21 cellular contexts compared by ENCODE assay signal in genomic region chr16:53785044-53785443, GRCh38.
DNase-seq lines count a peak whose midpoint lies in the region; TF ChIP-seq lines count a peak whose summit lies in the region.
"Had no signal": no experiment of that assay in that cellular context is flagged by ENCODE, and none has a peak within 500 bp of the region (broad histone marks: within the 10 kb centered on the region; RNA-seq: fewer than 3 reads in every experiment).

No MANE protein-coding gene starts in this region.

- H3K4me2 ChIP-seq in mammary epithelial cell (ENCODE audit: insufficient read depth, low read depth, low read length), result peak overlapping the region; percentile 58
- H3K4me2 ChIP-seq: neural progenitor cell had no signal

- H3K27ac ChIP-seq in HEK293 (ENCODE audit: extremely low read depth, low read depth, low read length) (no peak overlapping the region), mammary epithelial cell (ENCODE audit: insufficient read depth, low read depth, low read length) (peak overlapping the region; percentile 67), tibial artery (no peak overlapping the region)
- H3K27ac ChIP-seq: foreskin keratinocyte, neural progenitor cell, psoas muscle, testis had no signal

- H3K9me3 ChIP-seq in HEK293 (ENCODE audit: control insufficient read depth, insufficient read depth, low read depth, low read length), result no peaks in the 10 kb centered on the region
- no peaks in the 10 kb centered on the region for H3K9me3 ChIP-seq in mammary epithelial cell (replicated peaks; ENCODE audit: insufficient read depth, low read length)
- H3K9me3 ChIP-seq in tibial artery, result no peaks in the 10 kb centered on the region
- H3K9me3 ChIP-seq: BE2C, psoas muscle, testis had no signal

- dilution Hi-C loops in mammary epithelial cell (cut with HindIII; ENCODE audit: low sequenced_read_pairs), result no loop called here

- H3K9ac ChIP-seq in mammary epithelial cell (ENCODE audit: insufficient read depth, low read length), result peak overlapping the region; percentile 35
- H3K9ac ChIP-seq: neural progenitor cell had no signal

- POLR2A ChIA-PET in HEK293 (lab: Yijun Ruan, JAX), result no interaction called here

- TF ChIP-seq CTCF in HEK293 (tag by site-specific recombination; IDR thresholded peaks at IDR 0.05) (no peak), mammary epithelial cell (conservative IDR thresholded peaks at IDR 0.05 in 1 of 2, IDR thresholded peaks at IDR 0.05 in 1 of 2; ENCODE audit: extremely low read depth in 1 of 2, insufficient read depth in 1 of 2, low read depth in 1 of 2, low read length in 2 of 2) (no peak), tibial artery (IDR thresholded peaks at IDR 0.05) (no peak)

- no peaks in the 10 kb centered on the region for H3K27me3 ChIP-seq in mammary epithelial cell (ENCODE audit: insufficient read depth, low read length)
- H3K27me3 ChIP-seq in tibial artery, result no peaks in the 10 kb centered on the region
- H3K27me3 ChIP-seq: BE2C, foreskin keratinocyte, neural progenitor cell, testis had no signal

- H3K36me3 ChIP-seq in HEK293 (ENCODE audit: control insufficient read depth in 2 of 2, insufficient read depth in 1 of 2, low read length in 2 of 2), result no peaks in the 10 kb centered on the region
- H3K36me3 ChIP-seq in mammary epithelial cell (ENCODE audit: insufficient read depth, low read length), result no peaks in the 10 kb centered on the region
- no peaks in the 10 kb centered on the region for H3K36me3 ChIP-seq in tibial artery
- H3K36me3 ChIP-seq: BE2C, neural progenitor cell had no signal

- intact Hi-C loops in mammary epithelial cell (cut with micrococcal nuclease) (no loop called here), tibial artery (cut with DNase I; ENCODE audit: low total_unique reads) (no loop called here)

- CTCF ChIA-PET in HEK293 (lab: Yijun Ruan, JAX), result interaction anchor here (1.5 kb wide), 1 partner anchor 12 kb away, joined by 4 read pairs; no protein-coding TSS in a partner anchor
- CTCF ChIA-PET in mammary epithelial cell (lab: Charles Lee; ENCODE audit: low non-redundant PET), result no interaction called here

- no TSS peak for BruUV-seq in mammary epithelial cell (replicated peaks; lab: Mats Ljungman, UMichigan)

- H4K20me1 ChIP-seq in mammary epithelial cell (ENCODE audit: insufficient read depth, low read length), result no peaks in the 10 kb centered on the region

- in situ Hi-C loops in mammary epithelial cell (cut with MboI; ENCODE audit: low sequenced_read_pairs in 2 of 2), result loop anchor here (10.0 kb wide), 1 partner anchor 100 kb away; no protein-coding TSS in a partner anchor

- no peak overlapping the region for H3K4me3 ChIP-seq in HEK293 (ENCODE audit: low read depth, low read length)
- H3K4me3 ChIP-seq in mammary epithelial cell (replicated peaks in 1 of 3; ENCODE audit: insufficient read depth in 1 of 3, low read depth in 2 of 3, low read length in 3 of 3), result no peak overlapping the region
- H3K4me3 ChIP-seq in tibial artery, result no peak overlapping the region
- H3K4me3 ChIP-seq: neural progenitor cell, psoas muscle, testis had no signal

- H3K4me1 ChIP-seq in HEK293 (ENCODE audit: control insufficient read depth, insufficient read depth, low read length), result peaks cover 19% of the 10 kb centered on the region
- peaks cover 56% of the 10 kb centered on the region for H3K4me1 ChIP-seq in mammary epithelial cell (ENCODE audit: insufficient read depth, low read length)
- H3K4me1 ChIP-seq in tibial artery, result peaks cover 0 to 47% (median 19%) of the 10 kb centered on the region in 4 donors
- H3K4me1 ChIP-seq: BE2C, testis had no signal

- DNase-seq in NCI-H226, result peak; percentile 29
- no peak for DNase-seq in mammary epithelial cell
- DNase-seq in kidney tubule cell (ENCODE audit: low spot score), result peak; percentile 50
- DNase-seq in hippocampal formation (lab: John Stamatoyannopoulos, UW), result no peak
- DNase-seq in tibial artery, result no peak
- no peak for DNase-seq in SHP77 (lab: John Stamatoyannopoulos, UW)
- DNase-seq in HuH-7 (ENCODE audit: low spot score), result no peak
- DNase-seq: activated CD4-positive, alpha-beta T cell treated with anti-CD3 and anti-CD28 coated beads for 36 hours; activated CD8-positive, alpha-beta memory T cell treated with anti-CD3 and anti-CD28 coated beads, Interleukin-2, amount 50 U/mL, for 4 hours; activated effector memory CD4-positive, alpha-beta T cell treated with anti-CD3 and anti-CD28 coated beads, Interleukin-2, amount 50 U/mL, for 16 hours; amygdala; BE2C; Calu3; NCI-H146; NCI-H526 treated with DMSO at 0.1 percent for 48 hours; psoas muscle; SW 1271; testis had no signal

- peaks cover 58% of the 10 kb centered on the region for H3K79me2 ChIP-seq in mammary epithelial cell (ENCODE audit: insufficient read depth, low read length)

- H2AFZ ChIP-seq in mammary epithelial cell (ENCODE audit: low read depth, low read length), result no peak overlapping the region
- H2AFZ ChIP-seq: neural progenitor cell had no signal

TF ChIP-seq in HEK293, 187 proteins besides CTCF, POLR2A, EP300 and RAD21:
- peak; percentile 98 for TF ChIP-seq MZF1 (tag by site-specific recombination; IDR thresholded peaks at IDR 0.05; ENCODE audit: borderline replicate concordance)
- TF ChIP-seq PRDM6 (tag by site-specific recombination; IDR thresholded peaks at IDR 0.05), result peak; percentile 68
- TF ChIP-seq ZNF394 (tag by site-specific recombination; IDR thresholded peaks at IDR 0.05; ENCODE audit: borderline replicate concordance), result no peak

Comparison
In these comparisons a context has a peak if more than half of its experiments do, and no peak if none do; other contexts are left out.
1. DNase-seq: peak in NCI-H226 (single experiment) and kidney tubule cell (single experiment); none in mammary epithelial cell (single experiment), hippocampal formation (0 of 2), tibial artery (0 of 2), SHP77 (0 of 2) and HuH-7 (single experiment).